Comparison of ENCODE assay signal across 8 cellular contexts in the genomic region with DNA sequence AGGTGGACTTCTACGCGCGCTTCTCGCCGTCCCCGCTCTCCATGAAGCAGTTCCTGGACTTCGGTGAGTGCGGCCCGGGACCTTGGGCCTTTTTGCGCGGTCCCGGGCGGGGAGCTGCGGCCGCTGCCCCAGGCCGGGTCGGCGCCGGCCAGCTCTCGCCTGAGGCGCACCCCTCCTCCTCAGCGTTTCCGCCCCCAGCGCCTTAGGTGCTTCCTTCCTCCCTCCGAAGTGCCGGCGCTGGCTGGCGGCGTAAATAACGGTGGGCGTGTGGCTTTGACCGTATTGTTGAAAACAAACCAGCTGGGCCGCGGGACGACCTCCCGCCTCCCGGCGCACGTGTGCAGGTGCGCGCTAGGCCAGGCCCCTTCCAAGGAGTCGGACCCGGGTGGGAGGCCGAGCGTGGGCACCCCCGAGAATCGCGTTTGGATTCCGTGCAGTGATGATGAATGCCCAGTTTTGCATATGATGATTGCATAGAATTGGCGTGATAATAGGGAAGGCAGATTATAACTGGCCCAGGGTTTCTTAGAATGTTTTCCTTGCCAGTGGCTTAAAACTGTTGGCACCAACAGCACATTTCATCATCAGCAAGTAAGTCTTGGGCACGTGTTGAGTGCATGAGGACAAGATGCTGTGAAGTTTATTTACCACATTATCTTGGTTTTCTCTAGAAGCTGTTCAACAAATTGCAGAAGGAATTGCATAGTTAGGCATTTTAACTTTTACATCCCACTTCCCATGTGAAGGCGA. TPM values are rescaled to one million over a fixed set of nuclear protein-coding genes. Genes with fewer than 3 reads are reported as not detected.
DNase-seq lines count a peak whose midpoint lies in the region; ATAC-seq and TF ChIP-seq lines count a peak whose summit lies in the region.

No MANE protein-coding gene starts in this region.

- no peak for TF ChIP-seq CTCF in LNCaP clone FGC (IDR thresholded peaks at IDR 0.05; ENCODE audit: control insufficient read depth, extremely low read depth, insufficient read depth)
- TF ChIP-seq CTCF in ascending aorta (IDR thresholded peaks at IDR 0.05): no peak

- H3K9me3 ChIP-seq in T-helper 17 cell (ENCODE audit: control insufficient read depth, low read length, poor library complexity, severe bottlenecking) (no peaks in the 10 kb centered on the region), ascending aorta (no peaks in the 10 kb centered on the region), iPS DF 6.9 (ENCODE audit: control insufficient read depth, insufficient read depth, low read length) (no peaks in the 10 kb centered on the region)

- peaks cover 1% of the 10 kb centered on the region for H3K36me3 ChIP-seq in H7 (replicated peaks; ENCODE audit: control insufficient read depth, insufficient read depth, low read length)
- H3K36me3 ChIP-seq in ascending aorta: no peaks in the 10 kb centered on the region
- no peaks in the 10 kb centered on the region for H3K36me3 ChIP-seq in iPS DF 6.9 (ENCODE audit: control insufficient read depth, insufficient read depth, low read length)

- H3K4me1 ChIP-seq in ascending aorta: peaks cover 0 to 10% of the 10 kb centered on the region in 2 donors
- peaks cover 1% of the 10 kb centered on the region; the same call in 1 of the 2 replicates for H3K4me1 ChIP-seq in iPS DF 6.9 (ENCODE audit: control insufficient read depth, insufficient read depth, low read length)

- H3K27ac ChIP-seq in ascending aorta: peak overlapping the region; percentile 93 to 95
- H3K27ac ChIP-seq in iPS DF 6.9 (ENCODE audit: low read length): no peak overlapping the region
- peak overlapping the region; percentile 85 to 98 (median 93) for H3K27ac ChIP-seq in skin epidermis

- H3K27me3 Mint-ChIP-seq in T-helper 17 cell: no peaks in the 10 kb centered on the region

- no peaks in the 10 kb centered on the region for H3K36me3 Mint-ChIP-seq in T-helper 17 cell (ENCODE audit: low read depth)

- no CpG with 5 or more reads among the region's 52 CpGs for WGBS in iPS DF 6.9 (ENCODE audit: insufficient coverage, insufficient read length)

- H3K4me3 Mint-ChIP-seq in T-helper 17 cell: peak overlapping the region; percentile 93

- H3K4me1 Mint-ChIP-seq in T-helper 17 cell: peaks cover 22% of the 10 kb centered on the region

- peak; percentile 44 for ATAC-seq in T-helper 17 cell

- DNase-seq in H7 (peak; percentile 89), LNCaP clone FGC (ENCODE audit: low read depth) (no peak), T-helper 17 cell (peak; percentile 19 to 51 (median 46)), ascending aorta (ENCODE audit: low spot score in 2 of 2) (peak in 1 of 2 donors; percentile 72), iPS DF 6.9 (ENCODE audit: low read depth, low spot score) (peak; percentile 33), NCI-H1092 (lab: John Stamatoyannopoulos, UW) (no peak)

- H3K27me3 ChIP-seq in H7 (ENCODE audit: control insufficient read depth, insufficient read depth, low read length) (no peaks in the 10 kb centered on the region), ascending aorta (no peaks in the 10 kb centered on the region), iPS DF 6.9 (ENCODE audit: control insufficient read depth, insufficient read depth, low read length) (no peaks in the 10 kb centered on the region)

- peak overlapping the region; percentile 34 for H3K27ac Mint-ChIP-seq in T-helper 17 cell

- H3K4me3 ChIP-seq in GM08714 (ENCODE audit: low read length) (peak overlapping the region; percentile 89), H7 (ENCODE audit: insufficient read depth, low read depth, low read length) (peak overlapping the region; percentile 90), LNCaP clone FGC (ENCODE audit: low read depth, low read length) (peak overlapping the region; percentile 67), ascending aorta (peak overlapping the region; percentile 96 to 97), iPS DF 6.9 (ENCODE audit: low read length) (peak overlapping the region; percentile 82), skin epidermis (peak overlapping the region; percentile 58 to 96 (median 94))

- intact Hi-C loops in ascending aorta (cut with DNase I): loop anchor here (2.0 to 10.0 kb wide), 8 partner anchors 462 to 1930 kb away; a partner anchor contains a TSS

RNA-seq across cellular contexts. Expression of a gene that starts 0.6 kb away (rescaled TPM):
- total RNA-seq in H7 (2014; rRNA removed; shearing (Covaris generic)): 154 and 174 TPM in 2 replicates
- 10 to 100 TPM; 25.5 to 34.0 TPM for total RNA-seq in T-helper 17 cell
- total RNA-seq in ascending aorta: 24.2 TPM

Comparison
In these comparisons a context has a peak if more than half of its experiments do, and no peak if none do; other contexts are left out.
1. DNase-seq: peak in H7 (single experiment), T-helper 17 cell (3 of 3) and iPS DF 6.9 (single experiment); none in LNCaP clone FGC (single experiment) and NCI-H1092 (single experiment).
2. Peak in every context shown above with its lines, with median percentiles within 50 percentile points of each other: H3K4me3 ChIP-seq.